Comparison of ENCODE assay signal across 9 cellular contexts in genomic region chr15:72599855-72600464, GRCh38. TPM values are rescaled to one million over a fixed set of nuclear protein-coding genes. Genes with fewer than 3 reads are reported as not detected.
A peak's percentile ranks its signal among the peaks of the same experiment; 100 is the strongest.
DNase-seq lines count a peak whose midpoint lies in the region; ATAC-seq and TF ChIP-seq lines count a peak whose summit lies in the region.
"Had no signal": no experiment of that assay in that cellular context is flagged by ENCODE, and none has a peak within 500 bp of the region (broad histone marks: within the 10 kb centered on the region; RNA-seq: fewer than 3 reads in every experiment).

No MANE protein-coding gene starts in this region.

- H3K27me3 ChIP-seq in DND-41 (ENCODE audit: insufficient read depth, low read length, poor library complexity) (no peaks in the 10 kb centered on the region), suprapubic skin (no peaks in the 10 kb centered on the region), MG63 (0 out of 2 replicates have a peak, but pooled peaks cover 3% of the 10 kb centered on the region)

- CTCF ChIA-PET in AG04449 (lab: Yijun Ruan, JAX) = interaction anchor here (0.6 to 4.3 kb wide), 47 partner anchors 9 to 1208 kb away, joined by 3 to 41 read pairs (median 4); partner anchors contain the start of genes BBS4 and HIGD2B
- CTCF ChIA-PET in activated CD8-positive, alpha-beta T cell treated with anti-CD3 and anti-CD28 coated beads for 36 hours (lab: Charles Lee) = interaction anchor here (0.6 to 4.3 kb wide), 44 partner anchors 10 to 607 kb away, joined by 3 to 43 read pairs (median 5); partner anchors contain the start of genes ARIH1, BBS4 and HIGD2B

- POLR2A ChIA-PET in AG04449 (lab: Yijun Ruan, JAX) = no interaction called here
- POLR2A ChIA-PET in activated CD8-positive, alpha-beta T cell treated with anti-CD3 and anti-CD28 coated beads for 36 hours (lab: Charles Lee) = interaction anchor here (1.0 kb wide), 1 partner anchor 23 kb away, joined by 3 read pairs; no protein-coding TSS in a partner anchor

- no peak overlapping the region for H3K27ac ChIP-seq in DND-41 (ENCODE audit: low read length)
- no peak overlapping the region for H3K27ac ChIP-seq in suprapubic skin

- H3K4me3 ChIP-seq in AG04449 (ENCODE audit: low read depth, low read length) (no peak overlapping the region), DND-41 (ENCODE audit: low read depth in 1 of 2, low read length in 2 of 2) (no peak overlapping the region), suprapubic skin (no peak overlapping the region), MG63 (no peak overlapping the region)

- no peak for TF ChIP-seq EP300 in suprapubic skin (IDR thresholded peaks at IDR 0.05)

- intact Hi-C loops in activated CD8-positive, alpha-beta T cell treated with anti-CD3 and anti-CD28 coated beads for 36 hours (cut with micrococcal nuclease) = loop anchor here (10.0 kb wide), 1 partner anchor 75 kb away; no protein-coding TSS in a partner anchor

- no peak for ATAC-seq in DND-41 (ENCODE audit: insufficient read depth, low read depth)
- no peak for ATAC-seq in activated CD8-positive, alpha-beta T cell treated with anti-CD3 and anti-CD28 coated beads for 36 hours
- ATAC-seq in GM18517 (IDR thresholded peaks at IDR 0.05; ENCODE audit: unreplicated experiment) = no peak

- no peak overlapping the region for H2AFZ ChIP-seq in DND-41 (ENCODE audit: low read depth, low read length)

- H3K27ac Mint-ChIP-seq in activated CD8-positive, alpha-beta T cell treated with anti-CD3 and anti-CD28 coated beads for 36 hours = no peak overlapping the region

- H3K27me3 Mint-ChIP-seq in activated CD8-positive, alpha-beta T cell treated with anti-CD3 and anti-CD28 coated beads for 36 hours = no peaks in the 10 kb centered on the region

- no peak overlapping the region for H3K9ac ChIP-seq in DND-41 (ENCODE audit: low read depth, low read length)

- WGBS in suprapubic skin = 16% methylated on average over 2 of the region's 2 CpGs

- no peak for TF ChIP-seq POLR2A in suprapubic skin (IDR thresholded peaks at IDR 0.05)

- H3K79me2 ChIP-seq in DND-41 (ENCODE audit: insufficient read depth, low read length) = no peaks in the 10 kb centered on the region

- H3K36me3 ChIP-seq in DND-41 (ENCODE audit: insufficient read depth, low read length) (no peaks in the 10 kb centered on the region), suprapubic skin (no peaks in the 10 kb centered on the region), MG63 (no peaks in the 10 kb centered on the region)

- DNase-seq in AG04449 (ENCODE audit: low read depth, low spot score) (no peak), DND-41 (peak; percentile 16), NAMALWA (ENCODE audit: low spot score) (peak; percentile 67), hepatic stellate cell (ENCODE audit: low spot score) (peak; percentile 56), suprapubic skin (ENCODE audit: low spot score in 2 of 2) (no peak), MG63 (no peak)
- DNase-seq in activated CD8-positive, alpha-beta T cell treated with anti-CD3 and anti-CD28 coated beads for 36 hours = peak; percentile 50
- DNase-seq: left cardiac atrium had no signal

- H4K20me1 ChIP-seq in DND-41 (ENCODE audit: insufficient read depth, low read length) = no peaks in the 10 kb centered on the region

- TF ChIP-seq CTCF in AG04449 (IDR thresholded peaks at IDR 0.05; ENCODE audit: insufficient read depth, low read length, missing control alignments) (peak; percentile 60), DND-41 (IDR thresholded peaks at IDR 0.05; ENCODE audit: borderline replicate concordance, extremely low read depth, low read length, poor library complexity, severe bottlenecking) (peak; percentile 71), suprapubic skin (IDR thresholded peaks at IDR 0.05) (peak; percentile 44 to 54)
- TF ChIP-seq CTCF in activated CD8-positive, alpha-beta T cell treated with anti-CD3 and anti-CD28 coated beads for 36 hours (IDR thresholded peaks at IDR 0.05) = peak; percentile 83

- no peaks in the 10 kb centered on the region for H3K9me3 Mint-ChIP-seq in activated CD8-positive, alpha-beta T cell treated with anti-CD3 and anti-CD28 coated beads for 36 hours

- no peak overlapping the region for H3K4me3 Mint-ChIP-seq in activated CD8-positive, alpha-beta T cell treated with anti-CD3 and anti-CD28 coated beads for 36 hours

- H3K4me2 ChIP-seq in DND-41 (ENCODE audit: insufficient read depth, low read length) = no peak overlapping the region

- H3K9me3 ChIP-seq in DND-41 (ENCODE audit: insufficient read depth, low read length, severe bottlenecking) (no peaks in the 10 kb centered on the region), suprapubic skin (no peaks in the 10 kb centered on the region), MG63 (no peaks in the 10 kb centered on the region)

- H3K4me1 Mint-ChIP-seq in activated CD8-positive, alpha-beta T cell treated with anti-CD3 and anti-CD28 coated beads for 36 hours (ENCODE audit: low read depth) = no peaks in the 10 kb centered on the region

- H3K4me1 ChIP-seq in DND-41 (ENCODE audit: insufficient read depth, low read length) = no peaks in the 10 kb centered on the region
- no peaks in the 10 kb centered on the region for H3K4me1 ChIP-seq in suprapubic skin

- H3K36me3 Mint-ChIP-seq in activated CD8-positive, alpha-beta T cell treated with anti-CD3 and anti-CD28 coated beads for 36 hours (ENCODE audit: low read depth) = no peaks in the 10 kb centered on the region

RNA-seq across cellular contexts. Expression of gene GOLGA6B, which starts 54.5 kb away (rescaled TPM):
- not detected for total RNA-seq in activated CD8-positive, alpha-beta T cell treated with anti-CD3 and anti-CD28 coated beads for 36 hours
- total RNA-seq in suprapubic skin = under 1 TPM in 1 of 4 donors, not detected in 3; 0.80 TPM
- not detected in 2 replicates for total RNA-seq in MG63 (2014; rRNA removed; shearing (Covaris generic); ENCODE audit: low replicate concordance)
- total RNA-seq: left cardiac atrium had no signal

Comparison
In these comparisons a context has a peak if more than half of its experiments do, and no peak if none do; other contexts are left out.
1. DNase-seq: peak in DND-41 (single experiment), NAMALWA (single experiment), activated CD8-positive, alpha-beta T cell treated with anti-CD3 and anti-CD28 coated beads for 36 hours (single experiment) and hepatic stellate cell (single experiment); none in AG04449 (single experiment), suprapubic skin (0 of 2) and MG63 (single experiment).
2. Peak in every context shown above with its lines, with median percentiles within 50 percentile points of each other: CTCF ChIP-seq.